ENCODE assay signal across 9 cellular contexts in genomic region chr6:127855542-127856159, GRCh38. TPM values are rescaled to one million over a fixed set of nuclear protein-coding genes. Genes with fewer than 3 reads are reported as not detected.
A peak's percentile ranks its signal among the peaks of the same experiment; 100 is the strongest.
DNase-seq lines count a peak whose midpoint lies in the region; ATAC-seq, FAIRE-seq and TF ChIP-seq lines count a peak whose summit lies in the region.
"Had no signal": no experiment of that assay in that cellular context is flagged by ENCODE, and none has a peak within 500 bp of the region (broad histone marks: within the 10 kb centered on the region; RNA-seq: fewer than 3 reads in every experiment).

No MANE protein-coding gene starts in this region.

- H3K9me3 Mint-ChIP-seq in CD8-positive, alpha-beta T cell: no peaks in the 10 kb centered on the region
- H3K9me3 Mint-ChIP-seq in activated T-cell treated with anti-CD3 and anti-CD28 coated beads, Interleukin-2, amount 50 U/mL, for 4 hours: no peaks in the 10 kb centered on the region

- peak; percentile 71 for FAIRE-seq in frontal cortex (lab: Jason Lieb, UNC)

- no peaks in the 10 kb centered on the region for H3K9me3 ChIP-seq in CD8-positive, alpha-beta T cell (ENCODE audit: low read length)

- ATAC-seq in CD8-positive, alpha-beta T cell: peak; percentile 65
- ATAC-seq in HG03354 (IDR thresholded peaks at IDR 0.05; ENCODE audit: poor library complexity, severe bottlenecking, unreplicated experiment) (peak; percentile 69), GM19467 (IDR thresholded peaks at IDR 0.05; ENCODE audit: unreplicated experiment) (no peak), GM18868 (IDR thresholded peaks at IDR 0.05; ENCODE audit: unreplicated experiment) (no peak)
- ATAC-seq in activated T-cell treated with anti-CD3 and anti-CD28 coated beads, Interleukin-2, amount 50 U/mL, for 4 hours: peak; percentile 56 to 64

- no peak overlapping the region for H3K4me3 ChIP-seq in CD8-positive, alpha-beta T cell (ENCODE audit: low read depth, low read length)

- peak; percentile 69 for TF ChIP-seq CTCF in CD8-positive, alpha-beta T cell (IDR thresholded peaks at IDR 0.05)

- H3K27ac Mint-ChIP-seq in CD8-positive, alpha-beta T cell: peak overlapping the region; percentile 72

- peaks cover 63% of the 10 kb centered on the region for H3K4me1 ChIP-seq in CD8-positive, alpha-beta T cell (ENCODE audit: insufficient read depth, low read length)

- peak overlapping the region; percentile 19 for H3K4me3 Mint-ChIP-seq in CD8-positive, alpha-beta T cell
- H3K4me3 Mint-ChIP-seq in activated T-cell treated with anti-CD3 and anti-CD28 coated beads, Interleukin-2, amount 50 U/mL, for 4 hours: peak overlapping the region; percentile 8

- DNase-seq in CD8-positive, alpha-beta T cell: peak in 6 of 7 experiments; percentile 25 to 65 (median 56)
- DNase-seq in activated T-cell treated with anti-CD3 and anti-CD28 coated beads, Interleukin-2, amount 50 U/mL, for 4 hours: peak; percentile 44
- DNase-seq in frontal cortex (ENCODE audit: low spot score in 2 of 2) (no peak), 8988T (no peak)
- DNase-seq in stimulated activated CD4-positive, alpha-beta T cell treated with anti-CD3 and anti-CD28 coated beads, Interleukin-4, amount 100 ng/mL, for 4 hours: peak; percentile 25 to 35

- no peaks in the 10 kb centered on the region for H3K27me3 ChIP-seq in CD8-positive, alpha-beta T cell (ENCODE audit: insufficient read depth, low read length)

- H3K4me1 Mint-ChIP-seq in CD8-positive, alpha-beta T cell (ENCODE audit: low read depth): peaks cover 83% of the 10 kb centered on the region
- peaks cover 66% of the 10 kb centered on the region for H3K4me1 Mint-ChIP-seq in activated T-cell treated with anti-CD3 and anti-CD28 coated beads, Interleukin-2, amount 50 U/mL, for 4 hours (ENCODE audit: low read depth)

- POLR2A ChIA-PET in CD8-positive, alpha-beta T cell (lab: Charles Lee): interaction anchor here (0.8 to 1.8 kb wide), 6 partner anchors 42 to 664 kb away, joined by 3 to 6 read pairs (median 3); no protein-coding TSS in a partner anchor

- H3K36me3 Mint-ChIP-seq in CD8-positive, alpha-beta T cell: peaks cover 56% of the 10 kb centered on the region
- H3K36me3 Mint-ChIP-seq in activated T-cell treated with anti-CD3 and anti-CD28 coated beads, Interleukin-2, amount 50 U/mL, for 4 hours (ENCODE audit: insufficient read depth): peaks cover 20% of the 10 kb centered on the region

- peaks cover 19% of the 10 kb centered on the region for H3K36me3 ChIP-seq in CD8-positive, alpha-beta T cell (ENCODE audit: insufficient read depth, low read length)

- intact Hi-C loops in CD8-positive, alpha-beta T cell (cut with DNase I, micrococcal nuclease): loop anchor here (1.0 to 10.0 kb wide), 16 partner anchors 13 to 1719 kb away; partner anchors contain the start of gene PTPRK (in 1 of the 2)

- H3K27ac ChIP-seq in CD8-positive, alpha-beta T cell (ENCODE audit: low read depth, low read length): no peak overlapping the region
- H3K27ac ChIP-seq: HL-60 had no signal

- no peaks in the 10 kb centered on the region for H3K27me3 Mint-ChIP-seq in CD8-positive, alpha-beta T cell (ENCODE audit: low read depth)
- no peaks in the 10 kb centered on the region for H3K27me3 Mint-ChIP-seq in activated T-cell treated with anti-CD3 and anti-CD28 coated beads, Interleukin-2, amount 50 U/mL, for 4 hours (ENCODE audit: low read depth)

- CTCF ChIA-PET in CD8-positive, alpha-beta T cell (lab: Charles Lee): interaction anchor here (0.7 to 2.8 kb wide), 58 partner anchors 9 to 869 kb away, joined by 3 to 20 read pairs (median 4); partner anchors contain the start of genes PTPRK and THEMIS

RNA-seq across cellular contexts. Expression of gene THEMIS, which starts 45.2 kb away (rescaled TPM):
- total RNA-seq in CD8-positive, alpha-beta T cell: 10 to 100 TPM; 26.3 to 29.3 TPM
- total RNA-seq in activated T-cell treated with anti-CD3 and anti-CD28 coated beads, Interleukin-2, amount 50 U/mL, for 4 hours: 1 to 10 TPM; 7.4 to 7.8 (median 7.8) TPM
- 0.41 TPM for total RNA-seq in frontal cortex

Comparison
In these comparisons a context has a peak if more than half of its experiments do, and no peak if none do; other contexts are left out.
1. ATAC-seq: peak in CD8-positive, alpha-beta T cell (single experiment), HG03354 (single experiment) and activated T-cell treated with anti-CD3 and anti-CD28 coated beads, Interleukin-2, amount 50 U/mL, for 4 hours (2 of 2); none in GM19467 (single experiment) and GM18868 (single experiment).
2. DNase-seq: peak in CD8-positive, alpha-beta T cell (6 of 7), activated T-cell treated with anti-CD3 and anti-CD28 coated beads, Interleukin-2, amount 50 U/mL, for 4 hours (single experiment) and stimulated activated CD4-positive, alpha-beta T cell treated with anti-CD3 and anti-CD28 coated beads, Interleukin-4, amount 100 ng/mL, for 4 hours (2 of 2); none in frontal cortex (0 of 2) and 8988T (single experiment).